In genomic region chr9:21519855-21520434, GRCh38 we compare ENCODE assay signal across 35 cellular contexts. TPM values are rescaled to one million over a fixed set of nuclear protein-coding genes. Genes with fewer than 3 reads are reported as not detected.
"Had no signal": no experiment of that assay in that cellular context is flagged by ENCODE, and none has a peak within 500 bp of the region (broad histone marks: within the 10 kb centered on the region; RNA-seq: fewer than 3 reads in every experiment).

No MANE protein-coding gene starts in this region.

- H3K27ac ChIP-seq: esophagus muscularis mucosa, foreskin keratinocyte, gastroesophageal sphincter, heart right ventricle, lower lobe of right lung, psoas muscle, sigmoid colon, stomach, thyroid gland, vagina had no signal

- H3K4me1 ChIP-seq: esophagus muscularis mucosa, gastroesophageal sphincter, heart right ventricle, lower lobe of right lung, psoas muscle, sigmoid colon, thyroid gland, vagina had no signal

- H3K27me3 ChIP-seq: esophagus muscularis mucosa, foreskin keratinocyte, gastroesophageal sphincter, heart right ventricle, sigmoid colon, stomach, thyroid gland, vagina had no signal

- FAIRE-seq: islet of Langerhans had no signal

- H3K4me3 ChIP-seq: esophagus muscularis mucosa, gastroesophageal sphincter, heart right ventricle, lower lobe of right lung, psoas muscle, sigmoid colon, stomach, thyroid gland, vagina had no signal

- H3K9me3 ChIP-seq: esophagus muscularis mucosa, gastroesophageal sphincter, lower lobe of right lung, psoas muscle, stomach, thyroid gland, vagina had no signal

- H3K27ac Mint-ChIP-seq: dendritic cell treated with granulocyte-macrophage colony-stimulating factor and Interleukin-4, amounts not matched to agents 40 ng/mL and 50 ng/mL, for 4 days; endodermal cell; nephron progenitor cell; stimulated activated effector memory CD8-positive, alpha-beta T cell treated with anti-CD3 and anti-CD28 coated beads, Interleukin-12 subunit alpha, Interleukin-12 subunit beta, amount 100 ng/mL, for 72 hours had no signal

- H3K36me3 Mint-ChIP-seq: stimulated activated effector memory CD8-positive, alpha-beta T cell treated with anti-CD3 and anti-CD28 coated beads, Interleukin-12 subunit alpha, Interleukin-12 subunit beta, amount 100 ng/mL, for 72 hours had no signal

- H3K4me3 Mint-ChIP-seq: dendritic cell treated with granulocyte-macrophage colony-stimulating factor and Interleukin-4, amounts not matched to agents 40 ng/mL and 50 ng/mL, for 4 days; endodermal cell; naive thymus-derived CD8-positive, alpha-beta T cell; nephron progenitor cell; stimulated activated effector memory CD8-positive, alpha-beta T cell treated with anti-CD3 and anti-CD28 coated beads, Interleukin-12 subunit alpha, Interleukin-12 subunit beta, amount 100 ng/mL, for 72 hours had no signal

- DNase-seq: effector CD8-positive, alpha-beta T cell; endodermal cell; foreskin keratinocyte; glutamatergic neuron; heart right ventricle; hippocampal formation; kidney glomerular epithelial cell; left colon; left ventricle myocardium superior; lower lobe of right lung; naive thymus-derived CD8-positive, alpha-beta T cell; nephron progenitor cell; nucleus accumbens; psoas muscle; right cardiac atrium; sigmoid colon; stimulated activated CD4-positive, alpha-beta T cell treated with anti-CD3 and anti-CD28 coated beads, Interleukin-2, amount 100 ng/mL, for 24 hours; stimulated activated CD4-positive, alpha-beta T cell treated with anti-CD3 and anti-CD28 coated beads, Interleukin-4, amount 100 ng/mL, for 24 hours; stimulated activated naive CD4-positive, alpha-beta T cell treated with Interleukin-2 at 50 U/mL for 16 hours; stomach; thyroid gland; trophoblast cell had no signal

- ATAC-seq: foreskin keratinocyte; gastroesophageal sphincter; heart right ventricle; left colon; left ventricle myocardium superior; lower lobe of right lung; naive thymus-derived CD8-positive, alpha-beta T cell; psoas muscle; right cardiac atrium; stimulated activated effector memory CD8-positive, alpha-beta T cell treated with anti-CD3 and anti-CD28 coated beads, Interleukin-12 subunit alpha, Interleukin-12 subunit beta, amount 100 ng/mL, for 72 hours had no signal

- H3K9me3 Mint-ChIP-seq: dendritic cell treated with granulocyte-macrophage colony-stimulating factor and Interleukin-4, amounts not matched to agents 40 ng/mL and 50 ng/mL, for 4 days; stimulated activated effector memory CD8-positive, alpha-beta T cell treated with anti-CD3 and anti-CD28 coated beads, Interleukin-12 subunit alpha, Interleukin-12 subunit beta, amount 100 ng/mL, for 72 hours had no signal

- H3K36me3 ChIP-seq: esophagus muscularis mucosa, gastroesophageal sphincter, heart right ventricle, lower lobe of right lung, sigmoid colon, stomach, thyroid gland, vagina had no signal

- H3K4me1 Mint-ChIP-seq: endodermal cell; nephron progenitor cell; stimulated activated effector memory CD8-positive, alpha-beta T cell treated with anti-CD3 and anti-CD28 coated beads, Interleukin-12 subunit alpha, Interleukin-12 subunit beta, amount 100 ng/mL, for 72 hours had no signal

RNA-seq across cellular contexts. Expression of gene IFNE, which starts 37.8 kb away (rescaled TPM):
- total RNA-seq: epithelial cell of proximal tubule, esophagus muscularis mucosa, gastroesophageal sphincter, heart right ventricle, left colon, left ventricle myocardium superior, lower lobe of right lung, mesenteric fat pad, myocyte, osteocyte, psoas muscle, right cardiac atrium, sigmoid colon, skeletal muscle tissue, subcutaneous adipose tissue, temporal lobe had no signal
- polyA plus RNA-seq: heart right ventricle; naive thymus-derived CD8-positive, alpha-beta T cell; psoas muscle; right cardiac atrium; sigmoid colon had no signal
